In the genomic region with DNA sequence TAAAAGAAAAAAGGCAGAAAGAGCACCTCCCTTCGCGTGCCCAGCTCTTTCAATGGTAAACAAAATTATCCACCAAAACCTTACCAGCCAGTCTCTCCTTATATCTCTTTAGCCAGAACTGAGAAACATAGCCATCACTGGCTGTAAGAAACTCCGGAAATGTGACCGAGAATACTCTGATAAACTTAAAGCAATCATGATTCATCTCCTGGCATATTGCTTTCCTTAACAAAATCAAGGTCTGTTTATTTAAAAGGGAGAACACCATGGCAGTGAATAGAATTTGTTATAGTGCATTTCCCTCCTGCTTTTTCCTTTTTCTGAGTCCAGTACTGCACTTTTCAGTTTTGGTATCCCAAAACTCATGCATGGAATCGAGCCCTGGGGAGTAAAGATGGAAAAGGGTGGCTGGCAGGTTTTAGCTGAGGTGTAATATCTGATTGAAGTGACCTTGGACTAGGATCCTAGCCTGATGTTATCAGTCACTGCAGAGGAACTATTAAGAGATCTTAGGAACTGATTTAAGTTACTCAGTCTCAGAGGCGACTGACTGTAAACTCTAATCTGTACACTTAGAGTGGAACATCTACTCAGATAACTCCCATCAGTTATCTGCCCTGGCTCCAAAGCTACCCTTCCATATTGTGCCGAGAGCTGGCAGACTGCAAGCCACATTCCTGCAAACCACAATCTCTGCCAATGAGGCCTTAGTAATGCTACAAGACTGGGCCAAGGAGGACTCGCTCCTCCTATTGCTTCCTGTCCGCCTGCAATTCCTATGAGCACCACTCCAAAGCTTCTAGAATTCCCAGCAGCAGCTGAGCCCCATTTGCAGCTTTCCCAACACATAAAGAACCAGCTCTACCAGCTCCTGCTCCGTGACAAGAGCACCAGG, we compare ENCODE assay signal across 11 cellular contexts. TPM values are rescaled to one million over a fixed set of nuclear protein-coding genes. Genes with fewer than 3 reads are reported as not detected.
DNase-seq lines count a peak whose midpoint lies in the region; ATAC-seq and TF ChIP-seq lines count a peak whose summit lies in the region.
"Had no signal": no experiment of that assay in that cellular context is flagged by ENCODE, and none has a peak within 500 bp of the region (broad histone marks: within the 10 kb centered on the region; RNA-seq: fewer than 3 reads in every experiment).

No MANE protein-coding gene starts in this region.

- 60 to 84% methylated on average over 10 of the region's 10 CpGs for WGBS in lung, 2 donors

- TF ChIP-seq CTCF in LNCaP clone FGC (IDR thresholded peaks at IDR 0.05; ENCODE audit: control insufficient read depth, extremely low read depth, insufficient read depth) (no peak), lung (IDR thresholded peaks at IDR 0.05; ENCODE audit: control extremely low read depth, extremely low read depth) (no peak), progenitor cell of endocrine pancreas (IDR thresholded peaks at IDR 0.05; ENCODE audit: unreplicated experiment) (no peak)

- ATAC-seq in lung (ENCODE audit: insufficient read depth, low FRiP score) (peak; percentile 77), GM19397 (IDR thresholded peaks at IDR 0.05; ENCODE audit: unreplicated experiment) (no peak), GM19463 (IDR thresholded peaks at IDR 0.05; ENCODE audit: unreplicated experiment) (no peak)

- H3K27me3 ChIP-seq in lung (ENCODE audit: control insufficient read depth, insufficient read depth), result no peaks in the 10 kb centered on the region

- H3K9me3 ChIP-seq in lung (ENCODE audit: control insufficient read depth in 2 of 2, insufficient read depth in 1 of 2, low read length in 1 of 2), result no peaks in the 10 kb centered on the region

- H3K4me1 ChIP-seq in lung (ENCODE audit: control insufficient read depth in 2 of 2, insufficient read depth in 2 of 2, low read length in 2 of 2), result peaks cover 0 to 4% of the 10 kb centered on the region in 2 donors

- H3K27ac Mint-ChIP-seq in progenitor cell of endocrine pancreas, result no peak overlapping the region

- H3K36me3 ChIP-seq in lung (ENCODE audit: control insufficient read depth in 2 of 2, insufficient read depth in 2 of 2, low read length in 2 of 2), result no peaks in the 10 kb centered on the region

- peaks cover 21% of the 10 kb centered on the region for H3K36me3 Mint-ChIP-seq in progenitor cell of endocrine pancreas (ENCODE audit: insufficient read depth)

- H3K4me3 ChIP-seq in LNCaP clone FGC (ENCODE audit: low read depth, low read length) (no peak overlapping the region), lung (no peak overlapping the region)

- H3K4me1 Mint-ChIP-seq in progenitor cell of endocrine pancreas (ENCODE audit: low read depth), result no peaks in the 10 kb centered on the region

- no peaks in the 10 kb centered on the region for H3K27me3 Mint-ChIP-seq in progenitor cell of endocrine pancreas

- H3K9me3 Mint-ChIP-seq in progenitor cell of endocrine pancreas (ENCODE audit: low read depth), result peaks cover 3% of the 10 kb centered on the region

- H3K4me3 Mint-ChIP-seq in progenitor cell of endocrine pancreas (ENCODE audit: low read depth), result no peak overlapping the region

- H3K27ac ChIP-seq in lung (ENCODE audit: low read depth in 1 of 2, low read length in 1 of 2), result peak overlapping the region in 1 of 2 donors; percentile 31

- DNase-seq in AG08395 (ENCODE audit: low spot score) (peak; percentile 75), LNCaP clone FGC (ENCODE audit: low read depth) (peak; percentile 82), dedifferentiated amniotic fluid mesenchymal stem cell (ENCODE audit: extremely low spot score) (peak; percentile 67), lung (ENCODE audit: low spot score) (peak; percentile 48), progenitor cell of endocrine pancreas (ENCODE audit: low spot score, unreplicated experiment) (no peak)
- DNase-seq in stimulated activated CD4-positive, alpha-beta T cell treated with anti-CD3 and anti-CD28 coated beads, Interleukin-2, amount 100 ng/mL, for 24 hours, result no peak
- DNase-seq: activated CD4-positive, alpha-beta T cell treated with anti-CD3 and anti-CD28 coated beads for 1 hour; central memory CD4-positive, alpha-beta T cell; NCI-H82 had no signal

RNA-seq across cellular contexts. Expression of gene COX10, which starts 7.4 kb away (rescaled TPM):
- total RNA-seq in lung (10 to 100 TPM; 13.9 to 17.9 TPM), progenitor cell of endocrine pancreas (22.8 and 24.0 TPM in 2 replicates)
- polyA plus RNA-seq in lung, result 10 to 100 TPM in 1 of 2 donors, 1 to 10 TPM in 1; 6.4 to 10.9 TPM

Comparison
In these comparisons a context has a peak if more than half of its experiments do, and no peak if none do; other contexts are left out.
1. DNase-seq: peak in AG08395 (single experiment), LNCaP clone FGC (single experiment), dedifferentiated amniotic fluid mesenchymal stem cell (single experiment) and lung (single experiment); none in progenitor cell of endocrine pancreas (single experiment) and stimulated activated CD4-positive, alpha-beta T cell treated with anti-CD3 and anti-CD28 coated beads, Interleukin-2, amount 100 ng/mL, for 24 hours (0 of 2).